ENCODE assay signal across 6 cellular contexts in the genomic region with DNA sequence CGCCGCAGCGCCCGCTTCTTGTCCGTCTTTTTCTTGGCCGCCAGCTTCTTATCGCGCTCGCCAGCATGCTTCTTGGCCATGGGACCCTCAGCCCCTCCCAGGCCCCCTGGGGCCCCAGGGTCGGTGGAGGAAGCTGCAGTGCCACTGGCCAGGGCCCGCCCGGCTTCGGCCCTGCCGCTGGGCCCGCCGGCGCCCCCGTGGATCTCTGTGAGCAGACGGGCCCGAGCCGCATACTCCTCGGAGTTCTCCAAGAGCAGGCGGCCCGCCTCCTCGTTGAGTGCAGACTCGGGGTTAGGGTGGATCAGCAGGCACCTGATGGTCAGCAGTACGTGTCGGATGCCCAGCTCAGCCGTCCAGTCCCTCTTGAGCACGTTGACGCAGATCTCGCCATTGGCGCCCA. TPM values are rescaled to one million over a fixed set of nuclear protein-coding genes. Genes with fewer than 3 reads are reported as not detected.
"Had no signal": no experiment of that assay in that cellular context is flagged by ENCODE, and none has a peak within 500 bp of the region (broad histone marks: within the 10 kb centered on the region; RNA-seq: fewer than 3 reads in every experiment).

No MANE protein-coding gene starts in this region.

RNA-seq across cellular contexts. Expression of gene TBC1D26, which starts 27.8 kb away (rescaled TPM):
- total RNA-seq: HepG2, HT-29, HT1080, IMR-90, K562 had no signal
- polyA plus RNA-seq: IgD-negative memory B cell had no signal
